In genomic region chrX:104230060-104230459, GRCh38 we compare ENCODE assay signal across 9 cellular contexts. TPM values are rescaled to one million over a fixed set of nuclear protein-coding genes. Genes with fewer than 3 reads are reported as not detected.
"Had no signal": no experiment of that assay in that cellular context is flagged by ENCODE, and none has a peak within 500 bp of the region (broad histone marks: within the 10 kb centered on the region; RNA-seq: fewer than 3 reads in every experiment).

No MANE protein-coding gene starts in this region.

RNA-seq across cellular contexts. Expression of gene ESX1, which starts 24.7 kb away (rescaled TPM):
- polyA plus RNA-seq: naive thymus-derived CD8-positive, alpha-beta T cell; neural cell; ovary; pancreas; psoas muscle; right cardiac atrium; sigmoid colon; small intestine; spleen had no signal
